ENCODE assay signal across 16 cellular contexts in the genomic region with DNA sequence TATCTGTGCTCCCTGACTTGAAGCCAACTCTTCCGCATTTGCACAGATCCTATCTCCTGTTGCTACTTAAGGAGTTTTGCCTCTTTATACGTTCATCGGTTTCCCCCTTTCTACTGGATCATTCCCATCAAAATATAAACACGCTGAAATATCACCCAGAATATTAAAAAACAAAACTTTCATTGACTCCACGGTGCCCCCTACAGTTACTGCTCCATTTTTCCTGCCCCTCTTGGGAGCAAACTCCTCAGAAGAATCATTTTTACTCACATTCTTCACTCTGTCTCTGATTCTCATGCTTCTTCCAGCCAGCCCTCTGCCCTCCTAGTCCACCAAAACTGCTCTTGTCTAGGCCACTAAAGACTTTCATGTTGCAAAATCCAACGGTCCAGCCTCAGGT.
DNase-seq lines count a peak whose midpoint lies in the region; ATAC-seq and TF ChIP-seq lines count a peak whose summit lies in the region.
"Had no signal": no experiment of that assay in that cellular context is flagged by ENCODE, and none has a peak within 500 bp of the region (broad histone marks: within the 10 kb centered on the region; RNA-seq: fewer than 3 reads in every experiment).

No MANE protein-coding gene starts in this region.

- H3K27me3 ChIP-seq in upper lobe of right lung: no peaks in the 10 kb centered on the region
- H3K27me3 ChIP-seq: heart right ventricle, Peyer's patch had no signal

- H3K27ac Mint-ChIP-seq in Calu3 (ENCODE audit: unreplicated experiment) (peak overlapping the region; percentile 20), HFFc6 (peak overlapping the region; percentile 24), osteocyte (ENCODE audit: unreplicated experiment) (peak overlapping the region; percentile 65)
- H3K27ac Mint-ChIP-seq in effector memory CD8-positive, alpha-beta T cell: peak overlapping the region; percentile 29 to 49
- H3K27ac Mint-ChIP-seq: T-helper 1 cell treated with Interleukin-12 subunit alpha and Interleukin-12 subunit beta and Interleukin-4 antibody, amounts not matched to agents 30 μg/mL and 1 μg/mL, for 36 hours had no signal

- no peak for ATAC-seq in effector memory CD8-positive, alpha-beta T cell (replicated peaks)
- ATAC-seq in upper lobe of right lung: no peak
- ATAC-seq: heart right ventricle had no signal

- H3K4me3 ChIP-seq in upper lobe of right lung: no peak overlapping the region
- H3K4me3 ChIP-seq: heart right ventricle, Peyer's patch had no signal

- no peaks in the 10 kb centered on the region for H3K36me3 ChIP-seq in upper lobe of right lung
- H3K36me3 ChIP-seq: Peyer's patch had no signal

- H3K27ac ChIP-seq in upper lobe of right lung: no peak overlapping the region
- H3K27ac ChIP-seq: heart right ventricle, Peyer's patch had no signal

- H3K9me3 ChIP-seq in upper lobe of right lung: no peaks in the 10 kb centered on the region
- H3K9me3 ChIP-seq: heart right ventricle, Peyer's patch had no signal

- intact Hi-C loops in Calu3 (cut with micrococcal nuclease; ENCODE audit: unreplicated experiment): no loop called here
- intact Hi-C loops in upper lobe of right lung (cut with DNase I): no loop called here

- H3K4me1 Mint-ChIP-seq in Calu3 (ENCODE audit: low read depth, unreplicated experiment) (peaks cover 34% of the 10 kb centered on the region), HFFc6 (ENCODE audit: low read depth) (peaks cover 44% of the 10 kb centered on the region), osteocyte (ENCODE audit: unreplicated experiment) (peaks cover 24% of the 10 kb centered on the region)
- H3K4me1 Mint-ChIP-seq in effector memory CD8-positive, alpha-beta T cell (ENCODE audit: low read depth in 2 of 2): peaks cover 20 to 34% of the 10 kb centered on the region in 2 donors

- H3K4me3 Mint-ChIP-seq in Calu3 (ENCODE audit: low read depth, unreplicated experiment) (no peak overlapping the region), HFFc6 (peak overlapping the region; percentile 4; the same call in 1 of the 2 replicates), osteocyte (ENCODE audit: unreplicated experiment) (no peak overlapping the region)
- H3K4me3 Mint-ChIP-seq in effector memory CD8-positive, alpha-beta T cell: no peak overlapping the region
- H3K4me3 Mint-ChIP-seq: activated CD4-positive, alpha-beta T cell treated with anti-CD3 and anti-CD28 coated beads, Interleukin-2, amount 10 ng/mL, durations not matched to agents 7 days and 5 days; T-helper 1 cell treated with Interleukin-12 subunit alpha and Interleukin-12 subunit beta and Interleukin-4 antibody, amounts not matched to agents 30 μg/mL and 1 μg/mL, for 36 hours had no signal

- no TSS peak for BruUV-seq in Calu3 (replicated peaks; lab: Mats Ljungman, UMichigan)

- H3K27me3 Mint-ChIP-seq in Calu3 (ENCODE audit: unreplicated experiment) (no peaks in the 10 kb centered on the region), HFFc6 (ENCODE audit: insufficient read depth) (peaks cover 25% of the 10 kb centered on the region), osteocyte (ENCODE audit: unreplicated experiment) (no peaks in the 10 kb centered on the region)
- H3K27me3 Mint-ChIP-seq in effector memory CD8-positive, alpha-beta T cell: no peaks in the 10 kb centered on the region
- H3K27me3 Mint-ChIP-seq: activated CD4-positive, alpha-beta T cell treated with anti-CD3 and anti-CD28 coated beads, Interleukin-2, amount 10 ng/mL, durations not matched to agents 7 days and 5 days had no signal

- H3K9me3 Mint-ChIP-seq in Calu3 (ENCODE audit: low read depth, unreplicated experiment) (no peaks in the 10 kb centered on the region), HFFc6 (no peaks in the 10 kb centered on the region), osteocyte (ENCODE audit: unreplicated experiment) (no peaks in the 10 kb centered on the region)
- H3K9me3 Mint-ChIP-seq in effector memory CD8-positive, alpha-beta T cell: no peaks in the 10 kb centered on the region
- H3K9me3 Mint-ChIP-seq: T-helper 1 cell treated with Interleukin-12 subunit alpha and Interleukin-12 subunit beta and Interleukin-4 antibody, amounts not matched to agents 30 μg/mL and 1 μg/mL, for 36 hours had no signal

- DNase-seq in Calu3: no peak
- no peak for DNase-seq in HFFc6
- DNase-seq in effector memory CD8-positive, alpha-beta T cell: no peak
- DNase-seq in osteocyte (ENCODE audit: extremely low spot score, unreplicated experiment): no peak
- no peak for DNase-seq in upper lobe of right lung
- no peak for DNase-seq in NCI-H1436 treated with DMSO at 0.1 percent for 48 hours (lab: John Stamatoyannopoulos, UW)
- DNase-seq in NCI-H187 (lab: John Stamatoyannopoulos, UW): no peak
- DNase-seq: activated CD4-positive, alpha-beta T cell treated with anti-CD3 and anti-CD28 coated beads, Interleukin-2, amount 10 ng/mL, durations not matched to agents 7 days and 5 days; effector memory CD4-positive, alpha-beta T cell; heart right ventricle; NCI-H1436; NCI-H526; Peyer's patch; small intestine; substantia nigra had no signal

- peaks cover 76% of the 10 kb centered on the region for H3K36me3 Mint-ChIP-seq in Calu3 (ENCODE audit: insufficient read depth, unreplicated experiment)
- peaks cover 51% of the 10 kb centered on the region for H3K36me3 Mint-ChIP-seq in HFFc6 (ENCODE audit: low read depth)
- no peaks in the 10 kb centered on the region for H3K36me3 Mint-ChIP-seq in effector memory CD8-positive, alpha-beta T cell (ENCODE audit: insufficient read depth)
- H3K36me3 Mint-ChIP-seq in osteocyte (ENCODE audit: unreplicated experiment): peaks cover 70% of the 10 kb centered on the region

- CTCF ChIA-PET in Calu3 (lab: Charles Lee): no interaction called here

- TF ChIP-seq CTCF in Calu3 (IDR thresholded peaks at IDR 0.05; ENCODE audit: unreplicated experiment) (no peak), HFFc6 (IDR thresholded peaks at IDR 0.05) (peak; percentile 66), osteocyte (IDR thresholded peaks at IDR 0.05) (peak; percentile 37), upper lobe of right lung (IDR thresholded peaks at IDR 0.05) (no peak)

- peaks cover 23% of the 10 kb centered on the region for H3K4me1 ChIP-seq in upper lobe of right lung

Comparison
In these comparisons a context has a peak if more than half of its experiments do, and no peak if none do; other contexts are left out.
1. CTCF ChIP-seq: peak in HFFc6 (single experiment) and osteocyte (single experiment); none in Calu3 (single experiment) and upper lobe of right lung (single experiment).
2. Peak in every context shown above with its lines, with median percentiles within 50 percentile points of each other: H3K27ac Mint-ChIP-seq.